In genomic region chr1:116463730-116464129, GRCh38 we compare ENCODE assay signal across 2 cellular contexts.
A peak's percentile ranks its signal among the peaks of the same experiment; 100 is the strongest.
TF ChIP-seq lines count a peak whose summit lies in the region.

No MANE protein-coding gene starts in this region.

TF ChIP-seq in HEK293T, 16 proteins besides CTCF, POLR2A, EP300 and RAD21 (continued from another document):
- TF ChIP-seq PKNOX1 (IDR thresholded peaks at IDR 0.05) (peak; percentile 60), TARDBP (IDR thresholded peaks at IDR 0.05) (no peak), NFRKB (IDR thresholded peaks at IDR 0.05) (no peak)

TF ChIP-seq in K562, 482 proteins besides CTCF, POLR2A, EP300 and RAD21 (continued from another document):
- TF ChIP-seq HOMEZ (CRISPR knock-in tag; IDR thresholded peaks at IDR 0.05) (no peak), NFE2L1 (tag; IDR thresholded peaks at IDR 0.05; ENCODE audit: borderline replicate concordance, low read depth) (no peak), SOX6 (IDR thresholded peaks at IDR 0.05) (peak; percentile 36; the same call in 1 of the 2 replicates), PKNOX1 (IDR thresholded peaks at IDR 0.05) (peak; percentile 98), NCOR1 (IDR thresholded peaks at IDR 0.05) (peak; percentile 37; the same call in 1 of the 2 replicates), MECOM (CRISPR knock-in tag; IDR thresholded peaks at IDR 0.05) (peak; percentile 9; the same call in 1 of the 2 replicates), GABPA (tag; conservative IDR thresholded peaks at IDR 0.05; ENCODE audit: low read depth) (0 out of 2 replicates have a peak, but pooled peaks have one; percentile 34), PBX2 (CRISPR knock-in tag; IDR thresholded peaks at IDR 0.05; ENCODE audit: low read depth) (peak; percentile 80), PBX2 (tag; conservative IDR thresholded peaks at IDR 0.05; ENCODE audit: low read depth) (peak; percentile 98), SMAD4 (CRISPR knock-in tag; conservative IDR thresholded peaks at IDR 0.05) (peak; percentile 64; the same call in 1 of the 2 replicates), MNT (conservative IDR thresholded peaks at IDR 0.05) (0 out of 4 replicates have a peak, but pooled peaks of 1 of the 2 experiments have one; percentile 16), CHCHD3 (CRISPR knock-in tag; IDR thresholded peaks at IDR 0.05) (no peak), KDM1A (IDR thresholded peaks at IDR 0.05) (peak; percentile 49 to 56; a peak in 2 of 4 replicates), ZNF41 (CRISPR knock-in tag; conservative IDR thresholded peaks at IDR 0.05) (peak; percentile 79; the same call in 1 of the 2 replicates), ELF1 (tag; IDR thresholded peaks at IDR 0.05) (peak; percentile 52), ARID1B (IDR thresholded peaks at IDR 0.05) (peak; percentile 40), ZNF12 (CRISPR knock-in tag; IDR thresholded peaks at IDR 0.05) (peak; percentile 80; the same call in 1 of the 2 replicates), SIX5 (IDR thresholded peaks at IDR 0.05; ENCODE audit: borderline replicate concordance in 1 of 2, insufficient read depth in 1 of 2, low read depth in 1 of 2, low read length in 2 of 2) (no peak)
